ENCODE assay signal across 1 cellular context in the genomic region with DNA sequence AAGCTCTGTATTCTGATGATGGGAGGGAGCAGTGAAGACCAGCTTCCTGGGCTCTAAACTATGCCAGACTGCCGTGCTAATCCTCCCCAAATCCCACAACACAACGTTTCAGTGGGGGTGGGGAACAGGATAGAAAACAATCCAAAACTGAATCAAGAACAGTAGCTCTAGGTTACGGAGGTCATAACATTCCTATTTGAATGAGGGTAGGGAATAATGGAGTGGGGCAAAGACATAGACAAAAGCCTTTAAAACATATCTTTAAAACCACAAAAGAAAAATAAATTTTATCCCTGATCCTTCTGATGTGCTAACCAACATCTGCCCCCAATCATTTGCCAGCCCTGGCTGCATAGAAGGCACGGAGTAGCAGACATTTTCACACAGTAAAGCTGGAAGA.
TF ChIP-seq lines count a peak whose summit lies in the region.

No MANE protein-coding gene starts in this region.

TF ChIP-seq in H1, 55 proteins besides CTCF, POLR2A, EP300 and RAD21:
- TF ChIP-seq KDM5A (IDR thresholded peaks at IDR 0.05; ENCODE audit: low read length) = no peak
- no peak for TF ChIP-seq PHF8 (conservative IDR thresholded peaks at IDR 0.05; ENCODE audit: low read depth, low read length)
- no peak for TF ChIP-seq TBP (IDR thresholded peaks at IDR 0.05; ENCODE audit: low read depth, low read length)
- TF ChIP-seq MAFK (IDR thresholded peaks at IDR 0.05; ENCODE audit: low read depth, low read length) = no peak
- no peak for TF ChIP-seq POU5F1 (IDR thresholded peaks at IDR 0.05; ENCODE audit: low read depth, low read length)
- TF ChIP-seq BACH1 (IDR thresholded peaks at IDR 0.05; ENCODE audit: low read length) = no peak
- TF ChIP-seq SRF (IDR thresholded peaks at IDR 0.05; ENCODE audit: low read depth, low read length) = no peak
- TF ChIP-seq TAF1 (IDR thresholded peaks at IDR 0.05; ENCODE audit: low read depth, low read length) = no peak
- TF ChIP-seq CTBP2 (IDR thresholded peaks at IDR 0.05; ENCODE audit: borderline replicate concordance, insufficient read depth, insufficient read length, low read length) = no peak
- TF ChIP-seq NANOG (IDR thresholded peaks at IDR 0.05; ENCODE audit: insufficient read depth, low read depth, low read length, poor library complexity, severe bottlenecking) = no peak
- TF ChIP-seq ZNF274 (IDR thresholded peaks at IDR 0.05; ENCODE audit: borderline replicate concordance, extremely low read depth, low read length) = no peak
- TF ChIP-seq CEBPB (IDR thresholded peaks at IDR 0.05; ENCODE audit: low read depth, low read length) = no peak
- no peak for TF ChIP-seq RXRA (IDR thresholded peaks at IDR 0.05; ENCODE audit: insufficient read depth, low read depth, low read length)
- TF ChIP-seq SAP30 (IDR thresholded peaks at IDR 0.05; ENCODE audit: insufficient read depth, insufficient replicate concordance, low read length) = no peak
- TF ChIP-seq CHD1 (IDR thresholded peaks at IDR 0.05; ENCODE audit: low read depth, low read length) = no peak
- no peak for TF ChIP-seq KDM1A (IDR thresholded peaks at IDR 0.05; ENCODE audit: borderline replicate concordance, low read length)
- TF ChIP-seq, protein P1, sequence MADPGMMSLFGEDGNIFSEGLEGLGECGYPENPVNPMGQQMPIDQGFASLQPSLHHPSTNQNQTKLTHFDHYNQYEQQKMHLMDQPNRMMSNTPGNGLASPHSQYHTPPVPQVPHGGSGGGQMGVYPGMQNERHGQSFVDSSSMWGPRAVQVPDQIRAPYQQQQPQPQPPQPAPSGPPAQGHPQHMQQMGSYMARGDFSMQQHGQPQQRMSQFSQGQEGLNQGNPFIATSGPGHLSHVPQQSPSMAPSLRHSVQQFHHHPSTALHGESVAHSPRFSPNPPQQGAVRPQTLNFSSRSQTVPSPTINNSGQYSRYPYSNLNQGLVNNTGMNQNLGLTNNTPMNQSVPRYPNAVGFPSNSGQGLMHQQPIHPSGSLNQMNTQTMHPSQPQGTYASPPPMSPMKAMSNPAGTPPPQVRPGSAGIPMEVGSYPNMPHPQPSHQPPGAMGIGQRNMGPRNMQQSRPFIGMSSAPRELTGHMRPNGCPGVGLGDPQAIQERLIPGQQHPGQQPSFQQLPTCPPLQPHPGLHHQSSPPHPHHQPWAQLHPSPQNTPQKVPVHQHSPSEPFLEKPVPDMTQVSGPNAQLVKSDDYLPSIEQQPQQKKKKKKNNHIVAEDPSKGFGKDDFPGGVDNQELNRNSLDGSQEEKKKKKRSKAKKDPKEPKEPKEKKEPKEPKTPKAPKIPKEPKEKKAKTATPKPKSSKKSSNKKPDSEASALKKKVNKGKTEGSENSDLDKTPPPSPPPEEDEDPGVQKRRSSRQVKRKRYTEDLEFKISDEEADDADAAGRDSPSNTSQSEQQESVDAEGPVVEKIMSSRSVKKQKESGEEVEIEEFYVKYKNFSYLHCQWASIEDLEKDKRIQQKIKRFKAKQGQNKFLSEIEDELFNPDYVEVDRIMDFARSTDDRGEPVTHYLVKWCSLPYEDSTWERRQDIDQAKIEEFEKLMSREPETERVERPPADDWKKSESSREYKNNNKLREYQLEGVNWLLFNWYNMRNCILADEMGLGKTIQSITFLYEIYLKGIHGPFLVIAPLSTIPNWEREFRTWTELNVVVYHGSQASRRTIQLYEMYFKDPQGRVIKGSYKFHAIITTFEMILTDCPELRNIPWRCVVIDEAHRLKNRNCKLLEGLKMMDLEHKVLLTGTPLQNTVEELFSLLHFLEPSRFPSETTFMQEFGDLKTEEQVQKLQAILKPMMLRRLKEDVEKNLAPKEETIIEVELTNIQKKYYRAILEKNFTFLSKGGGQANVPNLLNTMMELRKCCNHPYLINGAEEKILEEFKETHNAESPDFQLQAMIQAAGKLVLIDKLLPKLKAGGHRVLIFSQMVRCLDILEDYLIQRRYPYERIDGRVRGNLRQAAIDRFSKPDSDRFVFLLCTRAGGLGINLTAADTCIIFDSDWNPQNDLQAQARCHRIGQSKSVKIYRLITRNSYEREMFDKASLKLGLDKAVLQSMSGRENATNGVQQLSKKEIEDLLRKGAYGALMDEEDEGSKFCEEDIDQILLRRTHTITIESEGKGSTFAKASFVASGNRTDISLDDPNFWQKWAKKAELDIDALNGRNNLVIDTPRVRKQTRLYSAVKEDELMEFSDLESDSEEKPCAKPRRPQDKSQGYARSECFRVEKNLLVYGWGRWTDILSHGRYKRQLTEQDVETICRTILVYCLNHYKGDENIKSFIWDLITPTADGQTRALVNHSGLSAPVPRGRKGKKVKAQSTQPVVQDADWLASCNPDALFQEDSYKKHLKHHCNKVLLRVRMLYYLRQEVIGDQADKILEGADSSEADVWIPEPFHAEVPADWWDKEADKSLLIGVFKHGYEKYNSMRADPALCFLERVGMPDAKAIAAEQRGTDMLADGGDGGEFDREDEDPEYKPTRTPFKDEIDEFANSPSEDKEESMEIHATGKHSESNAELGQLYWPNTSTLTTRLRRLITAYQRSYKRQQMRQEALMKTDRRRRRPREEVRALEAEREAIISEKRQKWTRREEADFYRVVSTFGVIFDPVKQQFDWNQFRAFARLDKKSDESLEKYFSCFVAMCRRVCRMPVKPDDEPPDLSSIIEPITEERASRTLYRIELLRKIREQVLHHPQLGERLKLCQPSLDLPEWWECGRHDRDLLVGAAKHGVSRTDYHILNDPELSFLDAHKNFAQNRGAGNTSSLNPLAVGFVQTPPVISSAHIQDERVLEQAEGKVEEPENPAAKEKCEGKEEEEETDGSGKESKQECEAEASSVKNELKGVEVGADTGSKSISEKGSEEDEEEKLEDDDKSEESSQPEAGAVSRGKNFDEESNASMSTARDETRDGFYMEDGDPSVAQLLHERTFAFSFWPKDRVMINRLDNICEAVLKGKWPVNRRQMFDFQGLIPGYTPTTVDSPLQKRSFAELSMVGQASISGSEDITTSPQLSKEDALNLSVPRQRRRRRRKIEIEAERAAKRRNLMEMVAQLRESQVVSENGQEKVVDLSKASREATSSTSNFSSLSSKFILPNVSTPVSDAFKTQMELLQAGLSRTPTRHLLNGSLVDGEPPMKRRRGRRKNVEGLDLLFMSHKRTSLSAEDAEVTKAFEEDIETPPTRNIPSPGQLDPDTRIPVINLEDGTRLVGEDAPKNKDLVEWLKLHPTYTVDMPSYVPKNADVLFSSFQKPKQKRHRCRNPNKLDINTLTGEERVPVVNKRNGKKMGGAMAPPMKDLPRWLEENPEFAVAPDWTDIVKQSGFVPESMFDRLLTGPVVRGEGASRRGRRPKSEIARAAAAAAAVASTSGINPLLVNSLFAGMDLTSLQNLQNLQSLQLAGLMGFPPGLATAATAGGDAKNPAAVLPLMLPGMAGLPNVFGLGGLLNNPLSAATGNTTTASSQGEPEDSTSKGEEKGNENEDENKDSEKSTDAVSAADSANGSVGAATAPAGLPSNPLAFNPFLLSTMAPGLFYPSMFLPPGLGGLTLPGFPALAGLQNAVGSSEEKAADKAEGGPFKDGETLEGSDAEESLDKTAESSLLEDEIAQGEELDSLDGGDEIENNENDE (IDR thresholded peaks at IDR 0.05; ENCODE audit: insufficient replicate concordance, low read length) = no peak
- TF ChIP-seq RBBP5 (IDR thresholded peaks at IDR 0.05; ENCODE audit: borderline replicate concordance, low read depth, low read length) = no peak
